In genomic region chr1:119674835-119675289, GRCh38 we compare ENCODE assay signal across 1 cellular context.
TF ChIP-seq lines count a peak whose summit lies in the region.

No MANE protein-coding gene starts in this region.

TF ChIP-seq in HepG2, 621 proteins besides CTCF, POLR2A, EP300 and RAD21:
- TF ChIP-seq MAF1 (CRISPR knock-in tag; IDR thresholded peaks at IDR 0.05; ENCODE audit: borderline replicate concordance) (no peak), ZBTB34 (CRISPR knock-in tag; IDR thresholded peaks at IDR 0.05) (no peak), ZNF772 (CRISPR knock-in tag; IDR thresholded peaks at IDR 0.05) (no peak), ATF4 (CRISPR knock-in tag; IDR thresholded peaks at IDR 0.05) (no peak), ARID3A (IDR thresholded peaks at IDR 0.05; ENCODE audit: low read depth, low read length) (peak; percentile 34; the same call in 1 of the 2 replicates), TRIM24 (CRISPR knock-in tag; IDR thresholded peaks at IDR 0.05) (no peak), NR2F6 (IDR thresholded peaks at IDR 0.05) (no peak), NR2F6 (CRISPR knock-in tag; IDR thresholded peaks at IDR 0.05) (no peak), SMC3 (IDR thresholded peaks at IDR 0.05; ENCODE audit: low read length) (peak; percentile 44; the same call in 1 of the 2 replicates), U2AF1 (optimal IDR thresholded peaks at IDR 0.05; ENCODE audit: low read depth, low read length) (no peak), HDAC1 (CRISPR knock-in tag; IDR thresholded peaks at IDR 0.05) (no peak), ZNF781 (CRISPR knock-in tag; IDR thresholded peaks at IDR 0.05; ENCODE audit: borderline replicate concordance, not compliant biosample characterization) (no peak), CEBPB (IDR thresholded peaks at IDR 0.05; ENCODE audit: borderline replicate concordance, low read depth, low read length) (peak; percentile 11; the same call in 1 of the 2 replicates), CENPT (CRISPR knock-in tag; IDR thresholded peaks at IDR 0.05; ENCODE audit: low read depth) (no peak), ARHGAP35 (CRISPR knock-in tag; IDR thresholded peaks at IDR 0.05; ENCODE audit: borderline replicate concordance) (no peak), SIX4 (CRISPR knock-in tag; IDR thresholded peaks at IDR 0.05) (peak; percentile 90), MED13 (CRISPR knock-in tag; IDR thresholded peaks at IDR 0.05) (no peak), XRCC5 (optimal IDR thresholded peaks at IDR 0.05; ENCODE audit: low read length) (no peak), TFDP1 (CRISPR knock-in tag; IDR thresholded peaks at IDR 0.05; ENCODE audit: borderline replicate concordance) (no peak), SIX1 (CRISPR knock-in tag; IDR thresholded peaks at IDR 0.05; ENCODE audit: borderline replicate concordance) (peak; percentile 90), NBN (conservative IDR thresholded peaks at IDR 0.05) (no peak), KMT2B (CRISPR knock-in tag; IDR thresholded peaks at IDR 0.05) (no peak), EHMT2 (IDR thresholded peaks at IDR 0.05; ENCODE audit: borderline replicate concordance, low read depth, low read length) (no peak), ZNF879 (CRISPR knock-in tag; IDR thresholded peaks at IDR 0.05) (no peak), STAG1 (CRISPR knock-in tag; IDR thresholded peaks at IDR 0.05) (peak; percentile 39)
